In the genomic region with DNA sequence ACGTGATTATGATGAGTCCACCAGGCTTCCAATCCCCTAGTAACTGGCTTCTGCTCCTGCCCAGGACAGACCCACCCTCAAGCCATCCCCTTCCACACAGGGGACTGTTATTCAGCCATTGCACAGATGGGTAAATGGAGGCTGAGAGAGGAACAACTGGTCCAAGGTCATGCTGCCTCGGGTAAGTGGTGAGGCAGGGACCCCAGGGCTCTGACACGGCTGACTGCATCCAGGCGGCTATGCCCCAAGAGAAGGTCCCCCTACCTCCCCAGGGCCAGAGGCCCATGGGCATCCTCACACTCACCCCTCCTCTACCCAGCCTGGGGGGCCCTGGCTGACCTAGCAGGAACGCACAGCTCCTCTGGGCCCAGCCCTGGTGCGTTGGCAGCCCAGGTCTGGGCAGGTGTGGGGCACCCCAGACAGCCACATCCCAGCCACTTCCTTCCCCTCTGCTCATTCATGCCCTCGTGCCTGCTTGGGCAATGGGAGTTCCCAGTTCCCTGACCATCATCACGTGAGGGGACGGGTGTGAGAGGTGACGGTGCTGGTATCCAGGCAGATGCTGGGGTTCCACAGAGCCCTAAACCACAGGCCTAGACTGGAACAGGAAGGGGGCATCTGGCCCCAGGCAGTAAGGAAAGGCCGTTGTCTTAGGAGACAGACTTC, we compare ENCODE assay signal across 9 cellular contexts. TPM values are rescaled to one million over a fixed set of nuclear protein-coding genes. Genes with fewer than 3 reads are reported as not detected.
DNase-seq lines count a peak whose midpoint lies in the region; ATAC-seq and TF ChIP-seq lines count a peak whose summit lies in the region.
"Had no signal": no experiment of that assay in that cellular context is flagged by ENCODE, and none has a peak within 500 bp of the region (broad histone marks: within the 10 kb centered on the region; RNA-seq: fewer than 3 reads in every experiment).

No MANE protein-coding gene starts in this region.

- ATAC-seq in memory B cell (ENCODE audit: low read depth), result peak; percentile 84
- peak; percentile 70 for ATAC-seq in upper lobe of right lung

- H3K27me3 ChIP-seq in adrenal gland, result no peaks in the 10 kb centered on the region
- H3K27me3 ChIP-seq in upper lobe of right lung, result no peaks in the 10 kb centered on the region

- peak overlapping the region; percentile 92 for H3K27ac Mint-ChIP-seq in memory B cell

- peaks cover 6% of the 10 kb centered on the region for H3K36me3 Mint-ChIP-seq in memory B cell

- TF ChIP-seq POLR2A in adrenal gland (IDR thresholded peaks at IDR 0.05), result no peak

- 58 to 100% (median 69%) methylated on average over 1 to 11 of the region's 11 CpGs for WGBS in adrenal gland, 4 donors

- peak overlapping the region; percentile 64 for H3K4me3 Mint-ChIP-seq in memory B cell

- peaks cover 0 to 45% of the 10 kb centered on the region in 2 donors for H3K36me3 ChIP-seq in adrenal gland (replicated peaks in 1 of 2)
- peaks cover 42% of the 10 kb centered on the region for H3K36me3 ChIP-seq in upper lobe of right lung

- no peaks in the 10 kb centered on the region for H3K27me3 Mint-ChIP-seq in memory B cell

- no peaks in the 10 kb centered on the region for H3K9me3 Mint-ChIP-seq in memory B cell

- intact Hi-C loops in adrenal gland (cut with DNase I), result no loop called here
- intact Hi-C loops in upper lobe of right lung (cut with DNase I), result no loop called here

- H3K4me3 ChIP-seq in adrenal gland, result no peak overlapping the region
- no peak overlapping the region for H3K4me3 ChIP-seq in upper lobe of right lung
- no peak overlapping the region for H3K4me3 ChIP-seq in foreskin fibroblast (ENCODE audit: low read depth in 1 of 2, low read length in 2 of 2)

- H3K4me1 Mint-ChIP-seq in memory B cell, result peaks cover 30% of the 10 kb centered on the region

- TF ChIP-seq CTCF in adrenal gland (IDR thresholded peaks at IDR 0.05), result no peak
- TF ChIP-seq CTCF in upper lobe of right lung (IDR thresholded peaks at IDR 0.05), result no peak
- no peak for TF ChIP-seq CTCF in foreskin fibroblast (IDR thresholded peaks at IDR 0.05; ENCODE audit: low read depth, low read length)

- peak; percentile 35 for DNase-seq in activated naive CD4-positive, alpha-beta T cell treated with Interleukin-2 at 50 U/mL for 16 hours
- no peak for DNase-seq in activated naive CD4-positive, alpha-beta T cell treated with anti-CD3 and anti-CD28 coated beads, Interleukin-2, amount 50 U/mL, for 16 hours
- peak in 6 of 7 donors; percentile 66 to 88 (median 76) for DNase-seq in adrenal gland
- peak; percentile 68 to 74 for DNase-seq in memory B cell (ENCODE audit: low spot score in 2 of 2)
- peak; percentile 90 for DNase-seq in upper lobe of right lung
- DNase-seq in NCI-H146 treated with DMSO at 0.1 percent for 48 hours (lab: John Stamatoyannopoulos, UW; ENCODE audit: unreplicated experiment), result no peak
- DNase-seq in stimulated activated CD4-positive, alpha-beta T cell treated with anti-CD3 and anti-CD28 coated beads, Interleukin-1b, Interleukin-23, amount 100 ng/mL, for 48 hours, result no peak
- DNase-seq in foreskin fibroblast, result no peak
- DNase-seq: activated T-cell treated with anti-CD3 and anti-CD28 coated beads for 4 hours had no signal

- H3K9me3 ChIP-seq in adrenal gland (replicated peaks in 1 of 3), result no peaks in the 10 kb centered on the region
- no peaks in the 10 kb centered on the region for H3K9me3 ChIP-seq in upper lobe of right lung

- H3K27ac ChIP-seq in adrenal gland (peak overlapping the region; percentile 65 to 96 (median 85)), upper lobe of right lung (peak overlapping the region; percentile 80)

- H3K4me1 ChIP-seq in adrenal gland (replicated peaks in 1 of 2), result peaks cover 48 to 57% of the 10 kb centered on the region in 2 donors
- H3K4me1 ChIP-seq in upper lobe of right lung, result peaks cover 54% of the 10 kb centered on the region

RNA-seq across cellular contexts. Expression of a gene that starts 8.5 kb away (rescaled TPM):
- total RNA-seq in adrenal gland (100 to 1,000 TPM in 1 of 8 donors, 10 to 100 TPM in 7; 38.9 to 104 (median 67.5) TPM), upper lobe of right lung (66.3 TPM)
- 100 to 1,000 TPM in 1 of 3 donors, 10 to 100 TPM in 2; 21.3 to 170 (median 97.8) TPM for polyA plus RNA-seq in adrenal gland

RNA-seq across cellular contexts. Expression of a gene that starts 50.7 kb away (rescaled TPM):
- 1 to 10 TPM in 5 of 8 donors, under 1 TPM in 2, not detected in 1; 0.28 to 6.1 (median 1.6) TPM for total RNA-seq in adrenal gland
- polyA plus RNA-seq in adrenal gland, result 1 to 10 TPM in 2 of 3 donors, under 1 TPM in 1; 0.27 to 2.7 (median 2.4) TPM
- total RNA-seq in upper lobe of right lung, result 0.75 TPM

RNA-seq across cellular contexts. Expression of a gene that starts 51.2 kb away (rescaled TPM):
- total RNA-seq in adrenal gland (10 to 100 TPM; 14.9 to 67.5 (median 39.7) TPM), upper lobe of right lung (27.4 TPM)
- 10 to 100 TPM in 2 of 3 donors, 1 to 10 TPM in 1; 6.7 to 29.0 (median 18.9) TPM for polyA plus RNA-seq in adrenal gland

Comparison
In these comparisons a context has a peak if more than half of its experiments do, and no peak if none do; other contexts are left out.
1. DNase-seq: peak in activated naive CD4-positive, alpha-beta T cell treated with Interleukin-2 at 50 U/mL for 16 hours (single experiment), adrenal gland (6 of 7), memory B cell (2 of 2) and upper lobe of right lung (single experiment); none in activated naive CD4-positive, alpha-beta T cell treated with anti-CD3 and anti-CD28 coated beads, Interleukin-2, amount 50 U/mL, for 16 hours (single experiment), NCI-H146 treated with DMSO at 0.1 percent for 48 hours (single experiment), stimulated activated CD4-positive, alpha-beta T cell treated with anti-CD3 and anti-CD28 coated beads, Interleukin-1b, Interleukin-23, amount 100 ng/mL, for 48 hours (single experiment) and foreskin fibroblast (0 of 2).